In genomic region chrX:37888010-37888409, GRCh38 we compare ENCODE assay signal across 4 cellular contexts.
"Had no signal": no experiment of that assay in that cellular context is flagged by ENCODE, and none has a peak within 500 bp of the region (broad histone marks: within the 10 kb centered on the region; RNA-seq: fewer than 3 reads in every experiment).

No MANE protein-coding gene starts in this region.

- H3K4me3 ChIP-seq: GM23338 had no signal

- ATAC-seq: GM23338 had no signal

- H3K4me2 ChIP-seq: GM23338 had no signal

- H2AFZ ChIP-seq: GM23338 had no signal

- DNase-seq: H9, HCEC 1CT, KBM-7 had no signal
